Comparison of ENCODE assay signal across 2 cellular contexts in the genomic region with DNA sequence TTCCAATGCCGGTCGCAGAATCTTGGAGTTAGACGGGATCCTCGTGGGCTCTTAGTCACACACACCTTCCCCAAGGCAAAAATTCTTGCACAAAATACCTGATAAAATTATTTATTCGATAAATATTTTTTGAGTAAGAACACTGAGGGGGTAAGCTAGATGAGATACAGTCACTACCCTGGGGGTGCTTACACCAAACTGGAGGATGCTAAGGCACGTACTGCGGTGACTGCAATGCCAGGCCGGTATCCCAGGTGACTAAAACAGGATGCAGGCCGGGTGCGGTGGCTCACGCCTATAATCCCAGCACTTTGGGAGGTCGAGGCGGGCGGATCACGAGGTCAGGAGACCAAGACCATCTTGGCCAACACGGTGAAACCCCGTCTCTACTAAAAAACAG.
TF ChIP-seq lines count a peak whose summit lies in the region.

No MANE protein-coding gene starts in this region.

TF ChIP-seq in H1, 55 proteins besides CTCF, POLR2A, EP300 and RAD21:
- no peak for TF ChIP-seq SAP30 (IDR thresholded peaks at IDR 0.05; ENCODE audit: insufficient read depth, insufficient replicate concordance, low read length)
- no peak for TF ChIP-seq EZH2 (IDR thresholded peaks at IDR 0.05; ENCODE audit: low read depth, low read length, severe bottlenecking)
- no peak for TF ChIP-seq RFX5 (IDR thresholded peaks at IDR 0.05; ENCODE audit: borderline replicate concordance, low read depth, low read length)
- no peak for TF ChIP-seq BRCA1 (IDR thresholded peaks at IDR 0.05; ENCODE audit: low read depth, low read length)
- no peak for TF ChIP-seq MAFK (IDR thresholded peaks at IDR 0.05; ENCODE audit: low read depth, low read length)
- TF ChIP-seq, protein P1, sequence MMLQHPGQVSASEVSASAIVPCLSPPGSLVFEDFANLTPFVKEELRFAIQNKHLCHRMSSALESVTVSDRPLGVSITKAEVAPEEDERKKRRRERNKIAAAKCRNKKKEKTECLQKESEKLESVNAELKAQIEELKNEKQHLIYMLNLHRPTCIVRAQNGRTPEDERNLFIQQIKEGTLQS (IDR thresholded peaks at IDR 0.05; ENCODE audit: insufficient read depth, low read depth, low read length) = no peak
- TF ChIP-seq HDAC6 (IDR thresholded peaks at IDR 0.05; ENCODE audit: low read depth, low read length) = no peak

TF ChIP-seq in SK-N-SH, 30 proteins besides CTCF, POLR2A, EP300 and RAD21:
- TF ChIP-seq GABPA (IDR thresholded peaks at IDR 0.05; ENCODE audit: low read depth) (no peak), FOXM1 (IDR thresholded peaks at IDR 0.05; ENCODE audit: low read depth) (no peak), JUND (IDR thresholded peaks at IDR 0.05) (no peak), ZBTB33 (IDR thresholded peaks at IDR 0.05; ENCODE audit: borderline replicate concordance, low read depth) (no peak), REST (IDR thresholded peaks at IDR 0.05; ENCODE audit: low read depth, low read length) (no peak), RCOR1 (IDR thresholded peaks at IDR 0.05; ENCODE audit: low read length) (no peak), NRF1 (IDR thresholded peaks at IDR 0.05; ENCODE audit: low read depth, low read length) (no peak), TAF1 (IDR thresholded peaks at IDR 0.05; ENCODE audit: borderline replicate concordance, low read depth, low read length) (no peak), EZH2phosphoT487 (IDR thresholded peaks at IDR 0.05; ENCODE audit: borderline replicate concordance, low read depth) (no peak), YY1 (IDR thresholded peaks at IDR 0.05; ENCODE audit: low read depth) (no peak), MEF2A (IDR thresholded peaks at IDR 0.05; ENCODE audit: borderline replicate concordance, low read depth) (no peak), FOSL2 (IDR thresholded peaks at IDR 0.05; ENCODE audit: borderline replicate concordance, low read depth) (no peak), RFX5 (IDR thresholded peaks at IDR 0.05; ENCODE audit: low read length) (no peak), SMC3 (IDR thresholded peaks at IDR 0.05; ENCODE audit: low read depth, low read length) (no peak), SIN3A (IDR thresholded peaks at IDR 0.05; ENCODE audit: borderline replicate concordance, low read depth, low read length) (no peak), POLR2AphosphoS5 (IDR thresholded peaks at IDR 0.05; ENCODE audit: low read depth, low read length) (no peak)
- TF ChIP-seq, protein P2, sequence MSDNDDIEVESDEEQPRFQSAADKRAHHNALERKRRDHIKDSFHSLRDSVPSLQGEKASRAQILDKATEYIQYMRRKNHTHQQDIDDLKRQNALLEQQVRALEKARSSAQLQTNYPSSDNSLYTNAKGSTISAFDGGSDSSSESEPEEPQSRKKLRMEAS (IDR thresholded peaks at IDR 0.05; ENCODE audit: low read depth) = no peak
- TF ChIP-seq, protein P3, sequence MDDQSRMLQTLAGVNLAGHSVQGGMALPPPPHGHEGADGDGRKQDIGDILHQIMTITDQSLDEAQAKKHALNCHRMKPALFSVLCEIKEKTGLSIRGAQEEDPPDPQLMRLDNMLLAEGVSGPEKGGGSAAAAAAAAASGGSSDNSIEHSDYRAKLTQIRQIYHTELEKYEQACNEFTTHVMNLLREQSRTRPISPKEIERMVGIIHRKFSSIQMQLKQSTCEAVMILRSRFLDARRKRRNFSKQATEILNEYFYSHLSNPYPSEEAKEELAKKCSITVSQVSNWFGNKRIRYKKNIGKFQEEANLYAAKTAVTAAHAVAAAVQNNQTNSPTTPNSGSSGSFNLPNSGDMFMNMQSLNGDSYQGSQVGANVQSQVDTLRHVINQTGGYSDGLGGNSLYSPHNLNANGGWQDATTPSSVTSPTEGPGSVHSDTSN (IDR thresholded peaks at IDR 0.05) = no peak
- TF ChIP-seq, protein P4, sequence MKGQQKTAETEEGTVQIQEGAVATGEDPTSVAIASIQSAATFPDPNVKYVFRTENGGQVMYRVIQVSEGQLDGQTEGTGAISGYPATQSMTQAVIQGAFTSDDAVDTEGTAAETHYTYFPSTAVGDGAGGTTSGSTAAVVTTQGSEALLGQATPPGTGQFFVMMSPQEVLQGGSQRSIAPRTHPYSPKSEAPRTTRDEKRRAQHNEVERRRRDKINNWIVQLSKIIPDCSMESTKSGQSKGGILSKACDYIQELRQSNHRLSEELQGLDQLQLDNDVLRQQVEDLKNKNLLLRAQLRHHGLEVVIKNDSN (IDR thresholded peaks at IDR 0.05; ENCODE audit: borderline replicate concordance, low read depth) = no peak
- TF ChIP-seq, protein P5, sequence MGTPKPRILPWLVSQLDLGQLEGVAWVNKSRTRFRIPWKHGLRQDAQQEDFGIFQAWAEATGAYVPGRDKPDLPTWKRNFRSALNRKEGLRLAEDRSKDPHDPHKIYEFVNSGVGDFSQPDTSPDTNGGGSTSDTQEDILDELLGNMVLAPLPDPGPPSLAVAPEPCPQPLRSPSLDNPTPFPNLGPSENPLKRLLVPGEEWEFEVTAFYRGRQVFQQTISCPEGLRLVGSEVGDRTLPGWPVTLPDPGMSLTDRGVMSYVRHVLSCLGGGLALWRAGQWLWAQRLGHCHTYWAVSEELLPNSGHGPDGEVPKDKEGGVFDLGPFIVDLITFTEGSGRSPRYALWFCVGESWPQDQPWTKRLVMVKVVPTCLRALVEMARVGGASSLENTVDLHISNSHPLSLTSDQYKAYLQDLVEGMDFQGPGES (IDR thresholded peaks at IDR 0.05; ENCODE audit: low read depth, low read length) = no peak
